In genomic region chr12:2647186-2647585, GRCh38 we compare ENCODE assay signal across 24 cellular contexts.
"Had no signal": no experiment of that assay in that cellular context is flagged by ENCODE, and none has a peak within 500 bp of the region (broad histone marks: within the 10 kb centered on the region; RNA-seq: fewer than 3 reads in every experiment).

No MANE protein-coding gene starts in this region.

- DNase-seq: activated CD4-positive, alpha-beta T cell treated with anti-CD3 and anti-CD28 coated beads for 48 hours; activated CD4-positive, alpha-beta T cell treated with anti-CD3 and anti-CD28 coated beads, Interleukin-2, amount 50 U/mL, for 4 hours; activated CD4-positive, CD25-positive, alpha-beta regulatory T cell treated with anti-CD3 and anti-CD28 coated beads, Interleukin-2, amount 50 U/mL, for 72 hours; activated CD8-positive, alpha-beta memory T cell treated with anti-CD3 and anti-CD28 coated beads, Interleukin-2, amount 50 U/mL, for 48 hours; activated CD8-positive, alpha-beta T cell treated with anti-CD3 and anti-CD28 coated beads, Interleukin-2, amount 10 ng/mL, durations not matched to agents 7 days and 5 days; activated effector memory CD4-positive, alpha-beta T cell treated with Interleukin-2 at 50 U/mL for 16 hours; activated naive CD4-positive, alpha-beta T cell; activated T-cell treated with anti-CD3 and anti-CD28 coated beads, Interleukin-2, amount 50 U/mL, for 24 hours; brain microvascular endothelial cell; Kasumi-1; NCI-H1105 treated with DMSO at 0.1 percent for 48 hours; NCI-H1436 treated with DMSO at 0.1 percent for 48 hours; NCI-H187; NCI-H2081; NCI-H446; NCI-H524; SHP77; SW 1271 had no signal

- H3K27ac ChIP-seq: brain microvascular endothelial cell, cardiac muscle cell, Peyer's patch, RWPE1, SJSA1 had no signal

- ATAC-seq: activated CD8-positive, alpha-beta T cell treated with anti-CD3 and anti-CD28 coated beads, Interleukin-2, amount 10 ng/mL, durations not matched to agents 7 days and 5 days; K562; SK-N-SH treated with all-trans-retinoic acid at 6 μM for 48 hours had no signal
